9 cellular contexts compared by ENCODE assay signal in genomic region chr6:121522265-121522664, GRCh38.
DNase-seq lines count a peak whose midpoint lies in the region; ATAC-seq and TF ChIP-seq lines count a peak whose summit lies in the region.
"Had no signal": no experiment of that assay in that cellular context is flagged by ENCODE, and none has a peak within 500 bp of the region (broad histone marks: within the 10 kb centered on the region; RNA-seq: fewer than 3 reads in every experiment).

No MANE protein-coding gene starts in this region.

- no peak for TF ChIP-seq CTCF in adrenal gland (IDR thresholded peaks at IDR 0.05)
- no peak for TF ChIP-seq CTCF in left ventricle myocardium inferior (IDR thresholded peaks at IDR 0.05; ENCODE audit: borderline replicate concordance)

- H3K27ac ChIP-seq in adrenal gland (peak overlapping the region; percentile 20 to 87 (median 74)), left ventricle myocardium inferior (replicated peaks) (peak overlapping the region; percentile 60), skeletal muscle tissue (ENCODE audit: low read depth, low read length) (peak overlapping the region; percentile 28), SJCRH30 (no peak overlapping the region)

- no peak overlapping the region for H3K9ac ChIP-seq in skeletal muscle tissue (ENCODE audit: low read depth in 1 of 3, low read length in 3 of 3)

- TF ChIP-seq POLR2A in adrenal gland (IDR thresholded peaks at IDR 0.05), result peak in 1 of 2 donors; percentile 65

- H3K36me3 Mint-ChIP-seq in activated CD4-positive, alpha-beta T cell treated with anti-CD3 and anti-CD28 coated beads for 36 hours (ENCODE audit: low read depth), result no peaks in the 10 kb centered on the region

- intact Hi-C loops in adrenal gland (cut with DNase I), result no loop called here
- intact Hi-C loops in left ventricle myocardium inferior (cut with micrococcal nuclease), result no loop called here
- intact Hi-C loops in activated CD4-positive, alpha-beta T cell treated with anti-CD3 and anti-CD28 coated beads for 36 hours (cut with DNase I, micrococcal nuclease), result no loop called here

- ATAC-seq in activated CD4-positive, alpha-beta T cell treated with anti-CD3 and anti-CD28 coated beads for 36 hours, result no peak
- no peak for ATAC-seq in activated CD4-positive, CD25-positive, alpha-beta regulatory T cell treated with anti-CD3 and anti-CD28 coated beads, Interleukin-2, amount 50 U/mL, for 24 hours

- H3K4me3 Mint-ChIP-seq in activated CD4-positive, alpha-beta T cell treated with anti-CD3 and anti-CD28 coated beads for 36 hours, result no peak overlapping the region

- H3K4me3 ChIP-seq in adrenal gland (peak overlapping the region in 1 of 4 donors; percentile 32), left ventricle myocardium inferior (peak overlapping the region; percentile 13), skeletal muscle tissue (ENCODE audit: low read length in 3 of 3) (no peak overlapping the region), SJCRH30 (no peak overlapping the region)

- H3K4me1 ChIP-seq in adrenal gland (replicated peaks in 1 of 2) (peaks cover 5 to 17% of the 10 kb centered on the region in 2 donors), left ventricle myocardium inferior (peaks cover 7% of the 10 kb centered on the region), skeletal muscle tissue (ENCODE audit: control insufficient read depth in 3 of 3, insufficient read depth in 3 of 3, low read length in 3 of 3) (peaks cover 0 to 3% (median 0%) of the 10 kb centered on the region in 3 donors), SJCRH30 (no peaks in the 10 kb centered on the region)

- H3K36me3 ChIP-seq in adrenal gland (replicated peaks in 1 of 2), result no peaks in the 10 kb centered on the region
- no peaks in the 10 kb centered on the region for H3K36me3 ChIP-seq in left ventricle myocardium inferior
- H3K36me3 ChIP-seq in skeletal muscle tissue (ENCODE audit: control insufficient read depth in 3 of 3, insufficient read depth in 3 of 3, low read length in 3 of 3), result no peaks in the 10 kb centered on the region
- H3K36me3 ChIP-seq in SJCRH30, result no peaks in the 10 kb centered on the region

- H3K4me1 Mint-ChIP-seq in activated CD4-positive, alpha-beta T cell treated with anti-CD3 and anti-CD28 coated beads for 36 hours, result no peaks in the 10 kb centered on the region

- CTCF ChIA-PET in activated CD4-positive, alpha-beta T cell treated with anti-CD3 and anti-CD28 coated beads for 36 hours (lab: Charles Lee), result interaction anchor here (0.7 to 1.8 kb wide), 2 partner anchors 10 to 1522 kb away, joined by 3 to 8 read pairs; no protein-coding TSS in a partner anchor

- H3K9me3 ChIP-seq in adrenal gland (replicated peaks in 1 of 3) (no peaks in the 10 kb centered on the region), left ventricle myocardium inferior (replicated peaks) (no peaks in the 10 kb centered on the region), skeletal muscle tissue (ENCODE audit: control insufficient read depth in 3 of 3, low read length in 3 of 3) (no peaks in the 10 kb centered on the region), SJCRH30 (replicated peaks) (no peaks in the 10 kb centered on the region)

- 4 to 29% (median 9%) methylated on average over 2 of the region's 2 CpGs for WGBS in adrenal gland, 4 donors

- no peak overlapping the region for H3K27ac Mint-ChIP-seq in activated CD4-positive, alpha-beta T cell treated with anti-CD3 and anti-CD28 coated beads for 36 hours

- H3K27me3 Mint-ChIP-seq in activated CD4-positive, alpha-beta T cell treated with anti-CD3 and anti-CD28 coated beads for 36 hours, result no peaks in the 10 kb centered on the region

- POLR2A ChIA-PET in activated CD4-positive, alpha-beta T cell treated with anti-CD3 and anti-CD28 coated beads for 36 hours (lab: Charles Lee), result no interaction called here

- H3K9me3 Mint-ChIP-seq in activated CD4-positive, alpha-beta T cell treated with anti-CD3 and anti-CD28 coated beads for 36 hours (ENCODE audit: low read depth), result no peaks in the 10 kb centered on the region

- H3K27me3 ChIP-seq in adrenal gland, result no peaks in the 10 kb centered on the region
- H3K27me3 ChIP-seq in left ventricle myocardium inferior (ENCODE audit: low read depth), result no peaks in the 10 kb centered on the region
- H3K27me3 ChIP-seq in skeletal muscle tissue (ENCODE audit: control insufficient read depth in 3 of 3, insufficient read depth in 3 of 3, low read length in 3 of 3), result no peaks in the 10 kb centered on the region
- no peaks in the 10 kb centered on the region for H3K27me3 ChIP-seq in SJCRH30

- DNase-seq in GM04504 (ENCODE audit: low read depth), result peak; percentile 86
- DNase-seq in adrenal gland, result peak; percentile 54 to 80 (median 75)
- no peak for DNase-seq in left ventricle myocardium inferior
- DNase-seq in activated CD4-positive, alpha-beta T cell treated with anti-CD3 and anti-CD28 coated beads for 36 hours, result no peak
- DNase-seq in SJCRH30, result no peak
- no peak for DNase-seq in activated T-cell treated with anti-CD3 and anti-CD28 coated beads, Interleukin-2, amount 50 U/mL, for 48 hours
- DNase-seq: stimulated activated CD4-positive, alpha-beta T cell treated with anti-CD3 and anti-CD28 coated beads, Interleukin-4, amount 100 ng/mL, for 1 hour had no signal

Comparison
In these comparisons a context has a peak if more than half of its experiments do, and no peak if none do; other contexts are left out.
1. DNase-seq: peak in GM04504 (single experiment) and adrenal gland (7 of 7); none in left ventricle myocardium inferior (single experiment), activated CD4-positive, alpha-beta T cell treated with anti-CD3 and anti-CD28 coated beads for 36 hours (single experiment), SJCRH30 (0 of 2) and activated T-cell treated with anti-CD3 and anti-CD28 coated beads, Interleukin-2, amount 50 U/mL, for 48 hours (0 of 2).